27 cellular contexts compared by ENCODE assay signal in the genomic region with DNA sequence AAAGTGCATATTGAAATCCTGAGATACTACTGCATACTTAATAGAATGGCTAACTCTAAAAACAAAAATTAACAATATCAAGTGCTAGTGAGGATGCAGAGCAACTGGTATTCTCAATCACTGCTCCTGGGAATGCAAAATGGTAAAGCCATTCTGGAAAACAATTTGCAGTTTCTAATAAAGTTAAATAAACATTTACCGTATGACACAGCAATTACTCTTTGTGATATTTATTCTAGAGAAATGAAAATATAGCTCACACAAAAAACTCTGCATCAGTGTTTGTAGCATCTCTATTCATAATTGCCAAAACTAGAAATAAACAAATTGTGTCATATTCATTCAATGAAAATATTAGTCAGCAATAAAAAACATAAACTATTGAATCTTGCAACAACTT.
"Had no signal": no experiment of that assay in that cellular context is flagged by ENCODE, and none has a peak within 500 bp of the region (broad histone marks: within the 10 kb centered on the region; RNA-seq: fewer than 3 reads in every experiment).

No MANE protein-coding gene starts in this region.

- H3K9me3 ChIP-seq: colonic mucosa, esophagus muscularis mucosa, esophagus squamous epithelium, gastrocnemius medialis, gastroesophageal sphincter, heart left ventricle, heart right ventricle had no signal

- H3K4me3 ChIP-seq: colonic mucosa, coronary artery, dorsolateral prefrontal cortex, esophagus muscularis mucosa, esophagus squamous epithelium, gastrocnemius medialis, gastroesophageal sphincter, heart left ventricle, heart right ventricle had no signal

- H3K4me1 Mint-ChIP-seq: endodermal cell had no signal

- H3K27me3 Mint-ChIP-seq: dendritic cell treated with granulocyte-macrophage colony-stimulating factor and Interleukin-4, amounts not matched to agents 40 ng/mL and 50 ng/mL, for 4 days; effector memory CD8-positive, alpha-beta T cell had no signal

- H3K9me3 Mint-ChIP-seq: dendritic cell treated with granulocyte-macrophage colony-stimulating factor and Interleukin-4, amounts not matched to agents 40 ng/mL and 50 ng/mL, for 4 days; effector memory CD8-positive, alpha-beta T cell; endodermal cell had no signal

- ATAC-seq: effector memory CD8-positive, alpha-beta T cell; esophagus mucosa; foreskin keratinocyte; gastrocnemius medialis; gastroesophageal sphincter; heart left ventricle; heart right ventricle had no signal

- H3K36me3 ChIP-seq: colonic mucosa, esophagus squamous epithelium, gastrocnemius medialis, gastroesophageal sphincter had no signal

- FAIRE-seq: endometrium, endothelial cell of umbilical vein had no signal

- H3K4me3 Mint-ChIP-seq: dendritic cell treated with granulocyte-macrophage colony-stimulating factor and Interleukin-4, amounts not matched to agents 40 ng/mL and 50 ng/mL, for 4 days; effector memory CD8-positive, alpha-beta T cell; endodermal cell had no signal

- H3K27me3 ChIP-seq: colonic mucosa, dorsolateral prefrontal cortex, esophagus muscularis mucosa, esophagus squamous epithelium, foreskin keratinocyte, gastrocnemius medialis, gastroesophageal sphincter, heart left ventricle, heart right ventricle had no signal

- H3K27ac Mint-ChIP-seq: dendritic cell treated with granulocyte-macrophage colony-stimulating factor and Interleukin-4, amounts not matched to agents 40 ng/mL and 50 ng/mL, for 4 days; effector memory CD8-positive, alpha-beta T cell; endodermal cell had no signal

- DNase-seq: colonic mucosa; cortex of kidney; dermis blood vessel endothelial cell; dorsolateral prefrontal cortex; effector CD4-positive, alpha-beta T cell; effector CD8-positive, alpha-beta T cell; effector memory CD4-positive, alpha-beta T cell; effector memory CD8-positive, alpha-beta T cell; endodermal cell; erythroblast; esophagus squamous epithelium; foreskin fibroblast; foreskin keratinocyte; foreskin melanocyte; gastrocnemius medialis; glutamatergic neuron; head of caudate nucleus; heart left ventricle; heart right ventricle had no signal

- H3K4me1 ChIP-seq: colonic mucosa, esophagus muscularis mucosa, esophagus squamous epithelium, foreskin keratinocyte, gastrocnemius medialis, gastroesophageal sphincter, heart right ventricle had no signal

- H3K27ac ChIP-seq: colonic mucosa, coronary artery, dorsolateral prefrontal cortex, epithelial cell of prostate, esophagus muscularis mucosa, esophagus squamous epithelium, foreskin keratinocyte, gastrocnemius medialis, gastroesophageal sphincter, heart left ventricle, heart right ventricle had no signal
